8 cellular contexts compared by ENCODE assay signal in genomic region chr18:24014062-24014985, GRCh38. TPM values are rescaled to one million over a fixed set of nuclear protein-coding genes. Genes with fewer than 3 reads are reported as not detected.
DNase-seq lines count a peak whose midpoint lies in the region; ATAC-seq lines count a peak whose summit lies in the region.

Gene TTC39C, plus strand, starts transcription at chr18:24014754. Its CDS starts 118 bp downstream, at chr18:24014872.

- peaks cover 34% of the 10 kb centered on the region for H3K36me3 Mint-ChIP-seq in activated CD4-positive, alpha-beta memory T cell treated with anti-CD3 and anti-CD28 coated beads, Interleukin-2, amount 10 ng/mL, durations not matched to agents 7 days and 5 days (ENCODE audit: low read depth)
- no peaks in the 10 kb centered on the region for H3K36me3 Mint-ChIP-seq in memory B cell

- H3K27ac Mint-ChIP-seq in activated CD4-positive, alpha-beta memory T cell treated with anti-CD3 and anti-CD28 coated beads, Interleukin-2, amount 10 ng/mL, durations not matched to agents 7 days and 5 days, result peak within 1 kb of the TSS; percentile 83
- H3K27ac Mint-ChIP-seq in memory B cell, result peak within 1 kb of the TSS; percentile 89

- peak within 1 kb of the TSS; percentile 88 for H3K4me3 Mint-ChIP-seq in activated CD4-positive, alpha-beta memory T cell treated with anti-CD3 and anti-CD28 coated beads, Interleukin-2, amount 10 ng/mL, durations not matched to agents 7 days and 5 days
- peak within 1 kb of the TSS; percentile 94 for H3K4me3 Mint-ChIP-seq in memory B cell

- H3K27me3 Mint-ChIP-seq in activated CD4-positive, alpha-beta memory T cell treated with anti-CD3 and anti-CD28 coated beads, Interleukin-2, amount 10 ng/mL, durations not matched to agents 7 days and 5 days, result no peaks in the 10 kb centered on the region
- no peaks in the 10 kb centered on the region for H3K27me3 Mint-ChIP-seq in memory B cell

- CTCF ChIA-PET in activated CD4-positive, alpha-beta memory T cell treated with anti-CD3 and anti-CD28 coated beads, Interleukin-2, amount 10 ng/mL, durations not matched to agents 7 days and 5 days (lab: Charles Lee), result interaction anchor here (1.4 to 2.1 kb wide), 2 partner anchors 95 to 101 kb away, joined by 3 to 8 read pairs; no protein-coding TSS in a partner anchor

- no peaks in the 10 kb centered on the region for H3K9me3 Mint-ChIP-seq in activated CD4-positive, alpha-beta memory T cell treated with anti-CD3 and anti-CD28 coated beads, Interleukin-2, amount 10 ng/mL, durations not matched to agents 7 days and 5 days
- no peaks in the 10 kb centered on the region for H3K9me3 Mint-ChIP-seq in memory B cell

- ATAC-seq in HG02970 (IDR thresholded peaks at IDR 0.05; ENCODE audit: low FRiP score, unreplicated experiment) (peak; percentile 40), memory B cell (ENCODE audit: low read depth) (peak; percentile 42)

- POLR2A ChIA-PET in activated CD4-positive, alpha-beta memory T cell treated with anti-CD3 and anti-CD28 coated beads, Interleukin-2, amount 10 ng/mL, durations not matched to agents 7 days and 5 days (lab: Charles Lee), result interaction anchor here (0.6 to 6.8 kb wide), 16 partner anchors 14 to 511 kb away, joined by 3 to 86 read pairs (median 4); partner anchors contain the start of gene RMC1

- H3K4me1 Mint-ChIP-seq in activated CD4-positive, alpha-beta memory T cell treated with anti-CD3 and anti-CD28 coated beads, Interleukin-2, amount 10 ng/mL, durations not matched to agents 7 days and 5 days, result peaks cover 73% of the 10 kb centered on the region
- peaks cover 54% of the 10 kb centered on the region for H3K4me1 Mint-ChIP-seq in memory B cell

- DNase-seq in NCI-H1417 (lab: John Stamatoyannopoulos, UW) (peak; percentile 64 to 93 (median 91)), NCI-H1417 treated with DMSO at 0.1 percent for 48 hours (lab: John Stamatoyannopoulos, UW) (no peak), NCI-H526 treated with DMSO at 0.1 percent for 48 hours (lab: John Stamatoyannopoulos, UW) (peak; percentile 39), ecto neural progenitor cell (ENCODE audit: low spot score) (peak; percentile 78), memory B cell (ENCODE audit: low spot score in 2 of 2) (peak; percentile 55 to 72)
- DNase-seq in activated CD4-positive, alpha-beta memory T cell treated with anti-CD3 and anti-CD28 coated beads, Interleukin-2, amount 10 ng/mL, durations not matched to agents 7 days and 5 days, result peak; percentile 87
- DNase-seq in stimulated activated CD8-positive, alpha-beta memory T cell treated with anti-CD3 and anti-CD28 coated beads, Interleukin-12 subunit alpha, Interleukin-12 subunit beta, amount 100 ng/mL, for 24 hours (ENCODE audit: extremely low read depth), result peak; percentile 64

RNA-seq across cellular contexts. Expression of gene TTC39C, which starts in this region (rescaled TPM):
- total RNA-seq in activated CD4-positive, alpha-beta memory T cell treated with anti-CD3 and anti-CD28 coated beads, Interleukin-2, amount 10 ng/mL, durations not matched to agents 7 days and 5 days, result 10 to 100 TPM; 94.0 to 94.4 TPM
